Comparison of ENCODE assay signal across 17 cellular contexts in the genomic region with DNA sequence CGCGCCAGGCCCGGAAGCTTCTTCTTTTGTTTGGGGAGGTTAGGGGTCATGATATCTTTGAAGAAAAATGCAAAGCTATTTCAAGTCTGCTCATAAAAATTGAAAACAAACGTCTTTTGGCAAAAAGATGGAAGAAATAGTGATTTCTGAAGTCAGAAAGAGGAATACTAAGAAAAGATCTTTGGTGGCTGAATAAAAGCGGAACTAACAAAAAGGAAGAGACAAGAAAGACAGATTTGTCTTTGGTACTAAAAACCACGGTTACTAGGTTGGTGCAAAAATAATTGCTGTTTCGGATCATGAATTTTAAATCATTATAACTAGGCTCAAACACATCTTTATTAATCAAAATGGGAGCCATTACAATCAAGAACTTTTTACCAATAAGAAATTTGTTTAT.
"Had no signal": no experiment of that assay in that cellular context is flagged by ENCODE, and none has a peak within 500 bp of the region (broad histone marks: within the 10 kb centered on the region; RNA-seq: fewer than 3 reads in every experiment).

No MANE protein-coding gene starts in this region.

- H3K9me3 ChIP-seq: heart left ventricle, lower lobe of right lung, pancreas, transverse colon had no signal

- DNase-seq: activated CD4-positive, alpha-beta memory T cell treated with anti-CD3 and anti-CD28 coated beads for 36 hours; activated CD4-positive, alpha-beta T cell treated with anti-CD3 and anti-CD28 coated beads for 1 hour; activated CD8-positive, alpha-beta memory T cell treated with anti-CD3 and anti-CD28 coated beads, Interleukin-2, amount 10 ng/mL, durations not matched to agents 7 days and 5 days; activated naive CD4-positive, alpha-beta T cell treated with anti-CD3 and anti-CD28 coated beads, Interleukin-2, amount 10 ng/mL, durations not matched to agents 7 days and 5 days; activated T-cell treated with anti-CD3 and anti-CD28 coated beads, Interleukin-2, amount 50 U/mL, for 1 hour; dermis blood vessel endothelial cell; effector memory CD8-positive, alpha-beta T cell; foreskin melanocyte; heart left ventricle; left colon; lower lobe of right lung; pancreas; stimulated activated CD4-positive, alpha-beta T cell treated with anti-CD3 and anti-CD28 coated beads, Interleukin-4, amount 100 ng/mL, for 1 hour; stimulated activated naive CD4-positive, alpha-beta T cell treated with Interleukin-2 at 50 U/mL for 16 hours; substantia nigra; T1000; transverse colon had no signal

- H3K27ac Mint-ChIP-seq: activated CD4-positive, alpha-beta memory T cell treated with anti-CD3 and anti-CD28 coated beads for 36 hours; activated CD8-positive, alpha-beta memory T cell treated with anti-CD3 and anti-CD28 coated beads, Interleukin-2, amount 10 ng/mL, durations not matched to agents 7 days and 5 days; activated naive CD4-positive, alpha-beta T cell treated with anti-CD3 and anti-CD28 coated beads, Interleukin-2, amount 10 ng/mL, durations not matched to agents 7 days and 5 days; effector memory CD8-positive, alpha-beta T cell had no signal

- H3K9me3 Mint-ChIP-seq: activated CD4-positive, alpha-beta memory T cell treated with anti-CD3 and anti-CD28 coated beads for 36 hours; effector memory CD8-positive, alpha-beta T cell had no signal

- H3K27ac ChIP-seq: heart left ventricle, lower lobe of right lung, pancreas, transverse colon had no signal

- H3K4me3 ChIP-seq: heart left ventricle, lower lobe of right lung, pancreas, transverse colon had no signal

- H3K4me1 ChIP-seq: pancreas had no signal

- H3K36me3 ChIP-seq: heart left ventricle, lower lobe of right lung, pancreas, transverse colon had no signal

- H3K4me3 Mint-ChIP-seq: activated CD4-positive, alpha-beta memory T cell treated with anti-CD3 and anti-CD28 coated beads for 36 hours; activated CD8-positive, alpha-beta memory T cell treated with anti-CD3 and anti-CD28 coated beads, Interleukin-2, amount 10 ng/mL, durations not matched to agents 7 days and 5 days; activated naive CD4-positive, alpha-beta T cell treated with anti-CD3 and anti-CD28 coated beads, Interleukin-2, amount 10 ng/mL, durations not matched to agents 7 days and 5 days; effector memory CD8-positive, alpha-beta T cell had no signal

- H3K27me3 ChIP-seq: heart left ventricle, pancreas, transverse colon had no signal

- H3K27me3 Mint-ChIP-seq: activated CD4-positive, alpha-beta memory T cell treated with anti-CD3 and anti-CD28 coated beads for 36 hours; activated CD8-positive, alpha-beta memory T cell treated with anti-CD3 and anti-CD28 coated beads, Interleukin-2, amount 10 ng/mL, durations not matched to agents 7 days and 5 days; effector memory CD8-positive, alpha-beta T cell had no signal

- ATAC-seq: activated CD8-positive, alpha-beta memory T cell treated with anti-CD3 and anti-CD28 coated beads, Interleukin-2, amount 10 ng/mL, durations not matched to agents 7 days and 5 days; effector memory CD8-positive, alpha-beta T cell; heart left ventricle; left colon; lower lobe of right lung; pancreas had no signal

- H3K36me3 Mint-ChIP-seq: activated CD4-positive, alpha-beta memory T cell treated with anti-CD3 and anti-CD28 coated beads for 36 hours had no signal
